In the genomic region with DNA sequence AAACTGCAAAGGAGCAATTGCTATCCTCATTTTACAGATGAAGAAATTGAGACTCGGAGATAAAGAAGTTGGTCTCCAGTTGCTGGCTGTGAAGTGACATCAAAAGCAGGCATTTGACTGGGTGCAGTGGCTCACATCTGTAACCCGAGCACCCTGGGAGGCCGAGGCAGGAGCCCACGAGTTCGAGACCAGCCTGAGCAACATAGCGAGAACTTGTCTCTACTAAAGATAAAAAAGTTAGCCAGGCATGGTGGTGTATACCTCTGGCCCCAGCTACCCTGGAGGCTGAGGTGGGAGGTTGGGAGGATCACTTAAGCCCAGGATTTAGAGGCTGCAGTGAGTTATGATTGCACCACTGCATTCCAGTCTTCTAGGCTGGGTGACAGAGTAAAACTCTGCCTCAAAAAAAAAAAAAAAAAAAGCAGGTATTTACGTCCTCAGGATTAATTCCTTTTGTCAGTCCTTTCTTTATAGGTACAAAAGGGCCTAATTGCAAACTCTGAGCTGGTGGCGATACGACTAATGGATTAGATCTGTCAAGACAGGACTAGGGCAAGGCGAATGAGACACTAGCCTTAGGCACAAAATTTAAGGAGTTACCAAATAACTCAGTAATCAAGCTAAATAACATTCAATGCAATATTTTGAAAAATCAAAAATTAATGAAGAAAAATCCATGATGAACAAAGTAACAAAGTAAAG, we compare ENCODE assay signal across 14 cellular contexts. TPM values are rescaled to one million over a fixed set of nuclear protein-coding genes. Genes with fewer than 3 reads are reported as not detected.
DNase-seq lines count a peak whose midpoint lies in the region; ATAC-seq and TF ChIP-seq lines count a peak whose summit lies in the region.
"Had no signal": no experiment of that assay in that cellular context is flagged by ENCODE, and none has a peak within 500 bp of the region (broad histone marks: within the 10 kb centered on the region; RNA-seq: fewer than 3 reads in every experiment).

No MANE protein-coding gene starts in this region.

- H3K36me3 ChIP-seq in SK-N-SH (replicated peaks in 1 of 2; ENCODE audit: control insufficient read depth in 1 of 2, insufficient read depth in 2 of 2, low read length in 1 of 2) (no peaks in the 10 kb centered on the region), mammary epithelial cell (ENCODE audit: insufficient read depth, low read length) (no peaks in the 10 kb centered on the region), suprapubic skin (no peaks in the 10 kb centered on the region)
- H3K36me3 ChIP-seq: BE2C, esophagus muscularis mucosa had no signal

- intact Hi-C loops in mammary epithelial cell (cut with micrococcal nuclease), result loop anchor here (1.0 to 10.0 kb wide), 5 partner anchors 21 to 260 kb away; a partner anchor contains a TSS

- H3K4me2 ChIP-seq in SK-N-SH (peak overlapping the region; percentile 17; the same call in 1 of the 2 replicates), mammary epithelial cell (ENCODE audit: insufficient read depth, low read depth, low read length) (peak overlapping the region; percentile 38)

- TF ChIP-seq RAD21 in SK-N-SH (IDR thresholded peaks at IDR 0.05; ENCODE audit: low read length), result no peak

- H3K9me3 ChIP-seq in SK-N-SH (no peaks in the 10 kb centered on the region), mammary epithelial cell (replicated peaks; ENCODE audit: insufficient read depth, low read length) (no peaks in the 10 kb centered on the region), suprapubic skin (no peaks in the 10 kb centered on the region)
- H3K9me3 ChIP-seq: BE2C, esophagus muscularis mucosa had no signal

- no peak for DNase-seq in SK-N-SH
- peak; percentile 82 for DNase-seq in mammary epithelial cell
- peak; percentile 35 for DNase-seq in left lobe of liver (ENCODE audit: low spot score)
- peak in 1 of 2 donors; percentile 13 for DNase-seq in suprapubic skin (ENCODE audit: low spot score in 2 of 2)
- DNase-seq in NOMO-1 treated with dmso at 0.1 percent for 144 hours (lab: John Stamatoyannopoulos, UW; ENCODE audit: unreplicated experiment), result no peak
- DNase-seq in SW 1271 (lab: John Stamatoyannopoulos, UW), result no peak
- DNase-seq in NCI-H345 treated with DMSO at 0.1 percent for 48 hours (lab: John Stamatoyannopoulos, UW; ENCODE audit: unreplicated experiment), result no peak

- no peaks in the 10 kb centered on the region for H3K9me2 ChIP-seq in SK-N-SH

- H3K9ac ChIP-seq in SK-N-SH, result no peak overlapping the region
- H3K9ac ChIP-seq in mammary epithelial cell (ENCODE audit: insufficient read depth, low read length), result peak overlapping the region; percentile 39

- WGBS in SK-N-SH (ENCODE audit: low lambda C conversion rate), result 63% methylated on average over 10 of the region's 10 CpGs
- WGBS in mammary epithelial cell (ENCODE audit: low coverage, missing lambda C conversion rate), result 58% methylated on average over 10 of the region's 10 CpGs
- 70% methylated on average over 10 of the region's 10 CpGs for WGBS in suprapubic skin

- no peak for ATAC-seq in SK-N-SH treated with all-trans-retinoic acid at 6 μM for 48 hours
- ATAC-seq in left lobe of liver, result no peak

- H2AFZ ChIP-seq in SK-N-SH (ENCODE audit: low read depth) (no peak overlapping the region), mammary epithelial cell (ENCODE audit: low read depth, low read length) (no peak overlapping the region)

- in situ Hi-C loops in mammary epithelial cell (cut with MboI; ENCODE audit: low sequenced_read_pairs in 2 of 2), result loop anchor here in 1 of 2 donors (5.0 kb wide), 1 partner anchor 91 kb away; a partner anchor contains a TSS

- dilution Hi-C loops in mammary epithelial cell (cut with HindIII; ENCODE audit: low sequenced_read_pairs), result no loop called here

- no peak for TF ChIP-seq EP300 in SK-N-SH (IDR thresholded peaks at IDR 0.05; ENCODE audit: borderline replicate concordance in 1 of 2, low read depth in 1 of 2, low read length in 1 of 2)
- TF ChIP-seq EP300 in suprapubic skin (IDR thresholded peaks at IDR 0.05), result no peak

- BruUV-seq in mammary epithelial cell (replicated peaks; lab: Mats Ljungman, UMichigan), result no TSS peak

- H3K79me2 ChIP-seq in SK-N-SH (ENCODE audit: insufficient read depth) (no peaks in the 10 kb centered on the region), mammary epithelial cell (ENCODE audit: insufficient read depth, low read length) (no peaks in the 10 kb centered on the region)

- POLR2A ChIA-PET in SK-N-SH (lab: Yijun Ruan, JAX), result interaction anchor here (1.2 kb wide), 1 partner anchor 89 kb away, joined by 3 read pairs; a partner anchor contains a TSS

- H3K27ac ChIP-seq in SK-N-SH (ENCODE audit: low read depth in 2 of 2, low read length in 1 of 2), result no peak overlapping the region
- H3K27ac ChIP-seq in mammary epithelial cell (ENCODE audit: insufficient read depth, low read depth, low read length), result peak overlapping the region; percentile 77
- H3K27ac ChIP-seq in suprapubic skin, result peak overlapping the region; percentile 19
- H3K27ac ChIP-seq: 22Rv1, HL-60, SK-N-MC had no signal

- H4K20me1 ChIP-seq in SK-N-SH (ENCODE audit: insufficient read depth) (no peaks in the 10 kb centered on the region), mammary epithelial cell (ENCODE audit: insufficient read depth, low read length) (no peaks in the 10 kb centered on the region)

- H3K27me3 ChIP-seq in SK-N-SH (ENCODE audit: insufficient read depth), result peaks cover 19% of the 10 kb centered on the region; the same call in 1 of the 2 replicates
- H3K27me3 ChIP-seq in mammary epithelial cell (ENCODE audit: insufficient read depth, low read length), result no peaks in the 10 kb centered on the region
- H3K27me3 ChIP-seq in suprapubic skin, result no peaks in the 10 kb centered on the region
- H3K27me3 ChIP-seq: BE2C, esophagus muscularis mucosa had no signal

- CTCF ChIA-PET in SK-N-SH (lab: Yijun Ruan, JAX) (interaction anchor here (0.6 to 4.7 kb wide), 29 partner anchors 8 to 220 kb away, joined by 3 to 65 read pairs (median 8); a partner anchor contains a TSS), mammary epithelial cell (lab: Charles Lee; ENCODE audit: low non-redundant PET) (interaction anchor here (0.6 to 2.0 kb wide), 5 partner anchors 21 to 89 kb away, joined by 3 to 43 read pairs (median 18); a partner anchor contains a TSS)

- H3K4me1 ChIP-seq in SK-N-SH (ENCODE audit: control insufficient read depth in 1 of 2, insufficient read depth in 2 of 2, low read depth in 1 of 2, low read length in 1 of 2) (peaks cover 0 to 5% of the 10 kb centered on the region in 2 experiments; a peak in 1 of 4 replicates), mammary epithelial cell (ENCODE audit: insufficient read depth, low read length) (peaks cover 45% of the 10 kb centered on the region), suprapubic skin (peaks cover 42% of the 10 kb centered on the region)
- H3K4me1 ChIP-seq: BE2C had no signal

- H3F3A ChIP-seq in SK-N-SH (replicated peaks; ENCODE audit: insufficient read depth), result no peaks in the 10 kb centered on the region

- no peak for TF ChIP-seq POLR2A in suprapubic skin (IDR thresholded peaks at IDR 0.05)

- peak overlapping the region in 1 of 2 experiments; percentile 34; a peak in 1 of 4 replicates for H3K4me3 ChIP-seq in SK-N-SH (ENCODE audit: low read depth in 2 of 2, low read length in 1 of 2)
- H3K4me3 ChIP-seq in mammary epithelial cell (replicated peaks in 1 of 3; ENCODE audit: insufficient read depth in 1 of 3, low read depth in 2 of 3, low read length in 3 of 3), result no peak overlapping the region
- no peak overlapping the region for H3K4me3 ChIP-seq in suprapubic skin
- H3K4me3 ChIP-seq: esophagus muscularis mucosa, SK-N-MC had no signal

- TF ChIP-seq CTCF in SK-N-SH (IDR thresholded peaks at IDR 0.05) (no peak), mammary epithelial cell (conservative IDR thresholded peaks at IDR 0.05 in 1 of 2, IDR thresholded peaks at IDR 0.05 in 1 of 2; ENCODE audit: extremely low read depth in 1 of 2, insufficient read depth in 1 of 2, low read depth in 1 of 2, low read length in 2 of 2) (no peak), suprapubic skin (IDR thresholded peaks at IDR 0.05) (no peak)

TF ChIP-seq in SK-N-SH, 30 proteins besides CTCF, POLR2A, EP300 and RAD21:
- TF ChIP-seq JUND (IDR thresholded peaks at IDR 0.05), result no peak
- no peak for TF ChIP-seq ELF1 (IDR thresholded peaks at IDR 0.05)
- TF ChIP-seq TEAD4 (IDR thresholded peaks at IDR 0.05; ENCODE audit: borderline replicate concordance, insufficient read depth), result no peak
- no peak for TF ChIP-seq FOSL2 (IDR thresholded peaks at IDR 0.05; ENCODE audit: borderline replicate concordance, low read depth)

TF ChIP-seq in SK-N-SH treated with all-trans-retinoic acid at 6 μM for 48 hours, 23 proteins besides CTCF, POLR2A, EP300 and RAD21 (continues in another document):
- TF ChIP-seq PPARA (CRISPR knock-in tag; IDR thresholded peaks at IDR 0.05; ENCODE audit: borderline replicate concordance) (no peak), ZFP3 (CRISPR knock-in tag; IDR thresholded peaks at IDR 0.05) (no peak), GLIS3 (CRISPR knock-in tag; IDR thresholded peaks at IDR 0.05) (no peak), ZNF565 (CRISPR knock-in tag; conservative IDR thresholded peaks at IDR 0.05; ENCODE audit: low read depth) (no peak), TOX (CRISPR knock-in tag; IDR thresholded peaks at IDR 0.05; ENCODE audit: borderline replicate concordance) (no peak)

RNA-seq across cellular contexts. Expression of a gene that starts 5.9 kb away (rescaled TPM):
- polyA plus RNA-seq in SK-N-SH (2012; rRNA removed) (not detected in 2 replicates), mammary epithelial cell (not detected)
- polyA plus RNA-seq in SK-N-SH (2012; cell fraction: cytosol; rRNA removed), result not detected in 2 replicates
- not detected in 2 replicates for polyA plus RNA-seq in SK-N-SH (2012; cell fraction: nucleus; rRNA removed)
- total RNA-seq in mammary epithelial cell (not detected), left lobe of liver (33.0 TPM), suprapubic skin (1 to 10 TPM in 3 of 4 donors, under 1 TPM in 1; 0.95 to 5.8 (median 4.3) TPM)
- not detected for polyA minus RNA-seq in mammary epithelial cell
- total RNA-seq: activated T-cell treated with anti-CD3 and anti-CD28 coated beads, Interleukin-2, amount 50 U/mL, for 4 hours had no signal

RNA-seq across cellular contexts. Expression of a gene that starts 20.9 kb away (rescaled TPM):
- polyA plus RNA-seq in SK-N-SH (2012; rRNA removed) (10.7 and 14.8 TPM in 2 replicates), mammary epithelial cell (7.1 TPM)
- 10.0 and 11.4 TPM in 2 replicates for polyA plus RNA-seq in SK-N-SH (2012; cell fraction: cytosol; rRNA removed)
- polyA plus RNA-seq in SK-N-SH (2012; cell fraction: nucleus; rRNA removed), result 9.6 and 11.9 TPM in 2 replicates
- total RNA-seq in mammary epithelial cell (10 to 100 TPM in 1 of 2 donors, 1 to 10 TPM in 1; 9.4 to 21.3 TPM), left lobe of liver (56.2 TPM), suprapubic skin (10 to 100 TPM; 35.6 to 39.8 (median 38.2) TPM)
- 8.9 TPM for polyA minus RNA-seq in mammary epithelial cell

Comparison
In these comparisons a context has a peak if more than half of its experiments do, and no peak if none do; other contexts are left out.
1. DNase-seq: peak in mammary epithelial cell (single experiment) and left lobe of liver (single experiment); none in SK-N-SH (single experiment), NOMO-1 treated with dmso at 0.1 percent for 144 hours (single experiment), SW 1271 (0 of 2) and NCI-H345 treated with DMSO at 0.1 percent for 48 hours (single experiment).
2. H3K27ac ChIP-seq: peak in mammary epithelial cell (single experiment) and suprapubic skin (single experiment); none in SK-N-SH (0 of 2).